In the genomic region with DNA sequence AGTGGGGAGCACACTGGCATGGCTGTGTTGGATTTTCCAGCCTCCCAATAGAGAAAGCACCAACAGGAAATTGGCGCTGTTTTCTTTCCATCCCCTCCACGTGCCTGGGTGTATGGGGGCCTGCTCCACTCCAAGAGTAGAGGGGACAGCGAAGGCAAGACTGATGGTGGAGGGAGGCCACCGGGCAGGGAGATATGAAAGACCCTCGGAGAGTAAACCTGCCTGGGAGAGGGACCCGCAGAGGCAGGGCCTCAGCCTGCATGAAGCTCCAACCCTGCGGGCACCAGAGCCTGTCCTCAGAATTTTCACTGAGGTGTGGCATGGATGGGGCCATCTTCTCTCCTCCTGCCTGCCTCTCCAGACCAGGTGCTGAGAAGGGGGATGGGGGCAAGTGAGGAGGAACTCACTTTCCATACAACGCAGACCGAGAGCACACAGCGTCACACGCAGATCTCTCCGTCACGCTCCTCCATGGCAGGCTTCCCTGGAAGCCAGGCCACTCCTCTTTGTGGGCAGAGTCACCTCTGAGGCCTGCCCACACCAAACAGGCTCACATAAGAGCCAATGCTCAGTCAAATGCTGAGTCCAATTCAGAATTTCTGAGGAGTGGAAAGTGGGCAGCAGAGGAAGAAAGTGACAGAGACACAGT, we compare ENCODE assay signal across 8 cellular contexts. TPM values are rescaled to one million over a fixed set of nuclear protein-coding genes. Genes with fewer than 3 reads are reported as not detected.
A peak's percentile ranks its signal among the peaks of the same experiment; 100 is the strongest.
DNase-seq lines count a peak whose midpoint lies in the region; ATAC-seq and TF ChIP-seq lines count a peak whose summit lies in the region.

No MANE protein-coding gene starts in this region.

- peaks cover 85% of the 10 kb centered on the region for H4K20me1 ChIP-seq in PC-9 (ENCODE audit: insufficient read depth)

- no peak overlapping the region for H2BK120ac ChIP-seq in mesenchymal stem cell (ENCODE audit: low read depth, low read length)

- CTCF ChIA-PET in PC-9 (lab: Charles Lee): no interaction called here

- 82% methylated on average over 13 of the region's 13 CpGs for WGBS in mesenchymal stem cell

- intact Hi-C loops in upper lobe of right lung (cut with DNase I) (no loop called here), PC-9 (cut with micrococcal nuclease; ENCODE audit: unreplicated experiment) (no loop called here)

- H3K79me2 ChIP-seq in PC-9 (ENCODE audit: low read depth): peaks cover 98% of the 10 kb centered on the region

- H3K27me3 Mint-ChIP-seq in activated naive CD8-positive, alpha-beta T cell treated with anti-CD3 and anti-CD28 coated beads, Interleukin-2, amount 10 ng/mL, durations not matched to agents 7 days and 5 days: no peaks in the 10 kb centered on the region

- TF ChIP-seq POLR2A in GM18505 (IDR thresholded peaks at IDR 0.05; ENCODE audit: borderline replicate concordance, extremely low read depth, insufficient read depth, insufficient read length): no peak

- H2AFZ ChIP-seq in mesenchymal stem cell (ENCODE audit: low read depth, low read length) (no peak overlapping the region), PC-9 (no peak overlapping the region)

- H3K27ac Mint-ChIP-seq in activated naive CD8-positive, alpha-beta T cell treated with anti-CD3 and anti-CD28 coated beads, Interleukin-2, amount 10 ng/mL, durations not matched to agents 7 days and 5 days: peak overlapping the region; percentile 91

- H3K27ac ChIP-seq in mesenchymal stem cell (ENCODE audit: low read length, poor library complexity, severe bottlenecking) (no peak overlapping the region), upper lobe of right lung (no peak overlapping the region), PC-9 (no peak overlapping the region)

- no peak overlapping the region for H4K8ac ChIP-seq in mesenchymal stem cell (ENCODE audit: low read length)

- TF ChIP-seq CTCF in upper lobe of right lung (IDR thresholded peaks at IDR 0.05) (no peak), PC-9 (conservative IDR thresholded peaks at IDR 0.05) (no peak)

- H3K23ac ChIP-seq in mesenchymal stem cell (ENCODE audit: low read length in 2 of 2): peak overlapping the region in 1 of 2 experiments; percentile 46

- no peak for ATAC-seq in activated naive CD8-positive, alpha-beta T cell treated with anti-CD3 and anti-CD28 coated beads, Interleukin-2, amount 10 ng/mL, durations not matched to agents 7 days and 5 days (ENCODE audit: low read depth)
- ATAC-seq in upper lobe of right lung: peak; percentile 60
- no peak for ATAC-seq in GM18505 (IDR thresholded peaks at IDR 0.05; ENCODE audit: unreplicated experiment)
- no peak for ATAC-seq in GM18519 (IDR thresholded peaks at IDR 0.05; ENCODE audit: low FRiP score, unreplicated experiment)

- H2AK5ac ChIP-seq in mesenchymal stem cell (ENCODE audit: low read length, severe bottlenecking): no peak overlapping the region

- H3K18ac ChIP-seq in mesenchymal stem cell (ENCODE audit: low read depth in 1 of 2, low read length in 2 of 2): no peak overlapping the region

- BruUV-seq in PC-9 (replicated peaks; lab: Mats Ljungman, UMichigan): no TSS peak

- no peaks in the 10 kb centered on the region for H3K9me3 Mint-ChIP-seq in activated naive CD8-positive, alpha-beta T cell treated with anti-CD3 and anti-CD28 coated beads, Interleukin-2, amount 10 ng/mL, durations not matched to agents 7 days and 5 days

- no peak overlapping the region for H3K4me3 ChIP-seq in mesenchymal stem cell (ENCODE audit: insufficient read depth in 1 of 2, low read depth in 1 of 2, low read length in 2 of 2)
- H3K4me3 ChIP-seq in upper lobe of right lung: no peak overlapping the region
- H3K4me3 ChIP-seq in PC-9: no peak overlapping the region

- no peak overlapping the region for H3K4me2 ChIP-seq in mesenchymal stem cell (ENCODE audit: low read length, poor library complexity, severe bottlenecking)
- H3K4me2 ChIP-seq in PC-9: no peak overlapping the region

- peak; percentile 26 for DNase-seq in activated T-cell treated with anti-CD3 and anti-CD28 coated beads for 24 hours (ENCODE audit: low read depth)
- no peak for DNase-seq in activated T-cell treated with anti-CD3 and anti-CD28 coated beads, Interleukin-2, amount 50 U/mL, for 1 hour
- DNase-seq in activated naive CD8-positive, alpha-beta T cell treated with anti-CD3 and anti-CD28 coated beads, Interleukin-2, amount 10 ng/mL, durations not matched to agents 7 days and 5 days: no peak
- no peak for DNase-seq in mesenchymal stem cell
- no peak for DNase-seq in upper lobe of right lung
- no peak for DNase-seq in PC-9

- POLR2A ChIA-PET in activated naive CD8-positive, alpha-beta T cell treated with anti-CD3 and anti-CD28 coated beads, Interleukin-2, amount 10 ng/mL, durations not matched to agents 7 days and 5 days (lab: Charles Lee): interaction anchor here (1.0 to 2.5 kb wide), 2 partner anchors 16 to 19 kb away, joined by 3 to 77 read pairs; a partner anchor contains a TSS
- POLR2A ChIA-PET in PC-9 (lab: Charles Lee; ENCODE audit: unreplicated experiment): no interaction called here

- H3F3A ChIP-seq in PC-9 (ENCODE audit: insufficient read depth, low read depth): peaks cover 20% of the 10 kb centered on the region; the same call in 1 of the 2 replicates

- peaks cover 19 to 31% of the 10 kb centered on the region in 2 experiments for H3K36me3 ChIP-seq in mesenchymal stem cell (ENCODE audit: control insufficient read depth in 1 of 2, insufficient read depth in 2 of 2, low read depth in 1 of 2, low read length in 2 of 2)
- H3K36me3 ChIP-seq in upper lobe of right lung: no peaks in the 10 kb centered on the region
- peaks cover 13% of the 10 kb centered on the region for H3K36me3 ChIP-seq in PC-9 (ENCODE audit: low read depth)

- H3K4me3 Mint-ChIP-seq in activated naive CD8-positive, alpha-beta T cell treated with anti-CD3 and anti-CD28 coated beads, Interleukin-2, amount 10 ng/mL, durations not matched to agents 7 days and 5 days: peak overlapping the region; percentile 74

- H2BK15ac ChIP-seq in mesenchymal stem cell (ENCODE audit: low read depth, poor library complexity, severe bottlenecking): no peak overlapping the region

- no peaks in the 10 kb centered on the region for H3K27me3 ChIP-seq in mesenchymal stem cell (ENCODE audit: control insufficient read depth in 1 of 2, insufficient read depth in 1 of 2, low read length in 2 of 2)
- H3K27me3 ChIP-seq in upper lobe of right lung: no peaks in the 10 kb centered on the region
- H3K27me3 ChIP-seq in PC-9 (ENCODE audit: insufficient read depth, low read depth): no peaks in the 10 kb centered on the region

- peak overlapping the region; percentile 9 for H3K9ac ChIP-seq in mesenchymal stem cell (ENCODE audit: low read length)

- no peak overlapping the region for H2BK5ac ChIP-seq in mesenchymal stem cell (ENCODE audit: low read depth, low read length, poor library complexity, severe bottlenecking)

- H3K4ac ChIP-seq in mesenchymal stem cell (ENCODE audit: low read depth in 1 of 2, low read length in 2 of 2): no peak overlapping the region

- H3K36me3 Mint-ChIP-seq in activated naive CD8-positive, alpha-beta T cell treated with anti-CD3 and anti-CD28 coated beads, Interleukin-2, amount 10 ng/mL, durations not matched to agents 7 days and 5 days: peaks cover 17% of the 10 kb centered on the region

- no peak overlapping the region for H2BK12ac ChIP-seq in mesenchymal stem cell (ENCODE audit: low read length in 2 of 2)

- H3K9me2 ChIP-seq in PC-9 (ENCODE audit: insufficient read depth): no peaks in the 10 kb centered on the region

- H3K4me1 ChIP-seq in mesenchymal stem cell (ENCODE audit: control insufficient read depth, insufficient read depth, low read depth, low read length) (peaks cover 10% of the 10 kb centered on the region), upper lobe of right lung (peaks cover 72% of the 10 kb centered on the region), PC-9 (replicated peaks; ENCODE audit: insufficient read depth) (peaks cover 12% of the 10 kb centered on the region)

- H3K14ac ChIP-seq in mesenchymal stem cell (ENCODE audit: low read length in 2 of 2): peak overlapping the region in 1 of 2 experiments; percentile 57

- H3K9me3 ChIP-seq in mesenchymal stem cell (ENCODE audit: control insufficient read depth, low read length) (no peaks in the 10 kb centered on the region), upper lobe of right lung (no peaks in the 10 kb centered on the region), PC-9 (ENCODE audit: insufficient read depth, low read depth) (no peaks in the 10 kb centered on the region)

- peaks cover 23% of the 10 kb centered on the region for H3K79me1 ChIP-seq in mesenchymal stem cell (replicated peaks; ENCODE audit: low read length, poor library complexity, severe bottlenecking)

- no peak overlapping the region for H4K91ac ChIP-seq in mesenchymal stem cell (ENCODE audit: low read length)

- H3K4me1 Mint-ChIP-seq in activated naive CD8-positive, alpha-beta T cell treated with anti-CD3 and anti-CD28 coated beads, Interleukin-2, amount 10 ng/mL, durations not matched to agents 7 days and 5 days: peaks cover 51% of the 10 kb centered on the region

RNA-seq across cellular contexts. Expression of a gene that starts 18.8 kb away (rescaled TPM):
- 100 to 1,000 TPM; 263 to 277 TPM for total RNA-seq in activated naive CD8-positive, alpha-beta T cell treated with anti-CD3 and anti-CD28 coated beads, Interleukin-2, amount 10 ng/mL, durations not matched to agents 7 days and 5 days
- polyA plus RNA-seq in mesenchymal stem cell (2013, experiment 1 of 2): 670 TPM
- polyA plus RNA-seq in mesenchymal stem cell (2013, experiment 2 of 2): 665 TPM
- total RNA-seq in upper lobe of right lung (287 TPM), PC-9 (2021) (287 and 318 TPM in 2 replicates)

RNA-seq across cellular contexts. Expression of a gene that starts 54.0 kb away (rescaled TPM):
- total RNA-seq in activated naive CD8-positive, alpha-beta T cell treated with anti-CD3 and anti-CD28 coated beads, Interleukin-2, amount 10 ng/mL, durations not matched to agents 7 days and 5 days: not detected
- polyA plus RNA-seq in mesenchymal stem cell (2013, experiment 1 of 2): 1.6 TPM
- polyA plus RNA-seq in mesenchymal stem cell (2013, experiment 2 of 2): 2.0 TPM
- total RNA-seq in upper lobe of right lung (24.1 TPM), PC-9 (2021) (2.1 TPM in 1 of 2 replicates, not detected in the other)
